Comparison of ENCODE assay signal across 8 cellular contexts in the genomic region with DNA sequence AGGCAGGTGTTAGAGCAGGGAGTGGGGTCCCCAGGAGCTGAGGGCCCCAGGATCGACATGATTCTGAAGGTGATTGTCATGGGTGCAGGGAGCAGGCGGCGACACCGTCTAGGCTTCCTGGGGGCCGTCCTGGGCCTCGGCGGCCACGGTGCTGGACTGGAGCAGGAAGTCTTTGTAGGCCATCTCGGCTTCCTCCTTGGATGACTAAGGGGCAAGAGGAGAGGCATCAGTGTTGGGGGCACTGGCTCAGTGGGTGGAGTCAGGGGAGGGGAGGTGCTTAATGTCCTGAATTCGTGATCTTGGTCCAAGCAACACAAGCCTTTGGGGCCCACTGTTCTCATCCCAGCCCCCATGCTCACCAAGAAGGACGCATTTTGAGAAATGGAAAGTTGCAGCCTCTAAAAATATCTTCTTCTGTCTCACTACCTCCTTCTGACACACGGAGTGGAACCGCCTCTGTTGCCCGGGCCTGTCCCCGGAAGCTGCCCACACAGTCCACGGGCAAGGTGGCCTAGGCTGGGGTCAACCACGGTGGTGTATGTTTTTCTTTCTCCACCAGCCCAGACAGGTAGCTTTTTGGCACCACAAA. TPM values are rescaled to one million over a fixed set of nuclear protein-coding genes. Genes with fewer than 3 reads are reported as not detected.
DNase-seq lines count a peak whose midpoint lies in the region; ATAC-seq and TF ChIP-seq lines count a peak whose summit lies in the region.

No MANE protein-coding gene starts in this region.

- H3K4me3 ChIP-seq in gastrocnemius medialis: no peak overlapping the region

- no peaks in the 10 kb centered on the region for H3K9me3 Mint-ChIP-seq in activated CD4-positive, alpha-beta memory T cell treated with anti-CD3 and anti-CD28 coated beads, Interleukin-2, amount 10 ng/mL, durations not matched to agents 7 days and 5 days

- intact Hi-C loops in gastrocnemius medialis (cut with DNase I; ENCODE audit: low total_unique reads): no loop called here

- TF ChIP-seq CTCF in gastrocnemius medialis (IDR thresholded peaks at IDR 0.05 in 4 of 5, conservative IDR thresholded peaks at IDR 0.05 in 1 of 5): no peak

- H3K27ac Mint-ChIP-seq in activated CD4-positive, alpha-beta memory T cell treated with anti-CD3 and anti-CD28 coated beads, Interleukin-2, amount 10 ng/mL, durations not matched to agents 7 days and 5 days: peak overlapping the region; percentile 65

- ATAC-seq in HG02970 (IDR thresholded peaks at IDR 0.05; ENCODE audit: low FRiP score, unreplicated experiment) (peak; percentile 51), gastrocnemius medialis (no peak)
- ATAC-seq in stimulated activated naive CD8-positive, alpha-beta T cell treated with anti-CD3 and anti-CD28 coated beads, Interleukin-15, Interleukin-2, amounts not matched to agents 100 U/mL and 50 U/mL, for 24 hours: peak; percentile 83

- no peaks in the 10 kb centered on the region for H3K27me3 ChIP-seq in gastrocnemius medialis

- H3K4me1 Mint-ChIP-seq in activated CD4-positive, alpha-beta memory T cell treated with anti-CD3 and anti-CD28 coated beads, Interleukin-2, amount 10 ng/mL, durations not matched to agents 7 days and 5 days: peaks cover 20% of the 10 kb centered on the region

- no peaks in the 10 kb centered on the region for H3K36me3 ChIP-seq in gastrocnemius medialis

- no peak for TF ChIP-seq POLR2A in gastrocnemius medialis (IDR thresholded peaks at IDR 0.05)

- H3K4me3 Mint-ChIP-seq in activated CD4-positive, alpha-beta memory T cell treated with anti-CD3 and anti-CD28 coated beads, Interleukin-2, amount 10 ng/mL, durations not matched to agents 7 days and 5 days: no peak overlapping the region

- peaks cover 0 to 4% of the 10 kb centered on the region in 2 donors for H3K4me1 ChIP-seq in gastrocnemius medialis

- H3K36me3 Mint-ChIP-seq in activated CD4-positive, alpha-beta memory T cell treated with anti-CD3 and anti-CD28 coated beads, Interleukin-2, amount 10 ng/mL, durations not matched to agents 7 days and 5 days (ENCODE audit: low read depth): no peaks in the 10 kb centered on the region

- CTCF ChIA-PET in activated CD4-positive, alpha-beta memory T cell treated with anti-CD3 and anti-CD28 coated beads, Interleukin-2, amount 10 ng/mL, durations not matched to agents 7 days and 5 days (lab: Charles Lee): interaction anchor here (0.8 to 9.2 kb wide), 7 partner anchors 14 to 121 kb away, joined by 3 to 88 read pairs (median 6); no protein-coding TSS in a partner anchor

- POLR2A ChIA-PET in activated CD4-positive, alpha-beta memory T cell treated with anti-CD3 and anti-CD28 coated beads, Interleukin-2, amount 10 ng/mL, durations not matched to agents 7 days and 5 days (lab: Charles Lee): no interaction called here

- no peak overlapping the region for H3K27ac ChIP-seq in gastrocnemius medialis

- DNase-seq in stimulated activated CD4-positive, alpha-beta T cell treated with anti-CD3 and anti-CD28 coated beads, Interleukin-1b, Interleukin-23, amount 100 ng/mL, for 48 hours: peak; percentile 51
- DNase-seq in stimulated activated CD4-positive, alpha-beta T cell treated with anti-CD3 and anti-CD28 coated beads, Interleukin-4, amount 100 ng/mL, for 1 hour: no peak
- DNase-seq in activated CD4-positive, alpha-beta memory T cell treated with anti-CD3 and anti-CD28 coated beads, Interleukin-2, amount 10 ng/mL, durations not matched to agents 7 days and 5 days: peak; percentile 25
- DNase-seq in stimulated activated naive CD8-positive, alpha-beta T cell treated with anti-CD3 and anti-CD28 coated beads, Interleukin-15, Interleukin-2, amounts not matched to agents 100 U/mL and 50 U/mL, for 24 hours: peak; percentile 81
- no peak for DNase-seq in kidney tubule cell (ENCODE audit: low spot score)
- DNase-seq in SKM-1 (lab: John Stamatoyannopoulos, UW; ENCODE audit: unreplicated experiment): no peak
- DNase-seq in gastrocnemius medialis: no peak

- no peaks in the 10 kb centered on the region for H3K9me3 ChIP-seq in gastrocnemius medialis

- in situ Hi-C loops in gastrocnemius medialis (cut with MboI; ENCODE audit: low sequenced_read_pairs in 4 of 4): no loop called here

- no peaks in the 10 kb centered on the region for H3K27me3 Mint-ChIP-seq in activated CD4-positive, alpha-beta memory T cell treated with anti-CD3 and anti-CD28 coated beads, Interleukin-2, amount 10 ng/mL, durations not matched to agents 7 days and 5 days

RNA-seq across cellular contexts. Expression of a gene that starts 8.6 kb away (rescaled TPM):
- 100 to 1,000 TPM; 117 to 121 TPM for total RNA-seq in activated CD4-positive, alpha-beta memory T cell treated with anti-CD3 and anti-CD28 coated beads, Interleukin-2, amount 10 ng/mL, durations not matched to agents 7 days and 5 days
- 10 to 100 TPM in 1 of 4 donors, 1 to 10 TPM in 3; 2.1 to 10.2 (median 4.7) TPM for total RNA-seq in gastrocnemius medialis

RNA-seq across cellular contexts. Expression of a gene that starts 16.0 kb away (rescaled TPM):
- total RNA-seq in activated CD4-positive, alpha-beta memory T cell treated with anti-CD3 and anti-CD28 coated beads, Interleukin-2, amount 10 ng/mL, durations not matched to agents 7 days and 5 days: not detected
- total RNA-seq in gastrocnemius medialis: 10 to 100 TPM in 1 of 4 donors, under 1 TPM in 2, not detected in 1; 0.10 to 28.4 (median 0.11) TPM

RNA-seq across cellular contexts. Expression of a gene that starts 33.1 kb away (rescaled TPM):
- not detected for total RNA-seq in activated CD4-positive, alpha-beta memory T cell treated with anti-CD3 and anti-CD28 coated beads, Interleukin-2, amount 10 ng/mL, durations not matched to agents 7 days and 5 days
- not detected for total RNA-seq in gastrocnemius medialis

RNA-seq across cellular contexts. Expression of a gene that starts 40.0 kb away (rescaled TPM):
- total RNA-seq in activated CD4-positive, alpha-beta memory T cell treated with anti-CD3 and anti-CD28 coated beads, Interleukin-2, amount 10 ng/mL, durations not matched to agents 7 days and 5 days: not detected
- not detected for total RNA-seq in gastrocnemius medialis

Comparison
In these comparisons a context has a peak if more than half of its experiments do, and no peak if none do; other contexts are left out.
1. DNase-seq: peak in stimulated activated CD4-positive, alpha-beta T cell treated with anti-CD3 and anti-CD28 coated beads, Interleukin-1b, Interleukin-23, amount 100 ng/mL, for 48 hours (single experiment), activated CD4-positive, alpha-beta memory T cell treated with anti-CD3 and anti-CD28 coated beads, Interleukin-2, amount 10 ng/mL, durations not matched to agents 7 days and 5 days (single experiment) and stimulated activated naive CD8-positive, alpha-beta T cell treated with anti-CD3 and anti-CD28 coated beads, Interleukin-15, Interleukin-2, amounts not matched to agents 100 U/mL and 50 U/mL, for 24 hours (single experiment); none in stimulated activated CD4-positive, alpha-beta T cell treated with anti-CD3 and anti-CD28 coated beads, Interleukin-4, amount 100 ng/mL, for 1 hour (single experiment), kidney tubule cell (single experiment), SKM-1 (single experiment) and gastrocnemius medialis (0 of 2).
2. ATAC-seq: peak in HG02970 (single experiment) and stimulated activated naive CD8-positive, alpha-beta T cell treated with anti-CD3 and anti-CD28 coated beads, Interleukin-15, Interleukin-2, amounts not matched to agents 100 U/mL and 50 U/mL, for 24 hours (single experiment); none in gastrocnemius medialis (0 of 2).
3. RNA of a gene that starts 8.6 kb away (total RNA-seq): 117 to 121 TPM in activated CD4-positive, alpha-beta memory T cell treated with anti-CD3 and anti-CD28 coated beads, Interleukin-2, amount 10 ng/mL, durations not matched to agents 7 days and 5 days; 2.1 to 10.2 TPM in gastrocnemius medialis; every median in the first group is over 10 times any median in the second.